8 cellular contexts compared by ENCODE assay signal in the genomic region with DNA sequence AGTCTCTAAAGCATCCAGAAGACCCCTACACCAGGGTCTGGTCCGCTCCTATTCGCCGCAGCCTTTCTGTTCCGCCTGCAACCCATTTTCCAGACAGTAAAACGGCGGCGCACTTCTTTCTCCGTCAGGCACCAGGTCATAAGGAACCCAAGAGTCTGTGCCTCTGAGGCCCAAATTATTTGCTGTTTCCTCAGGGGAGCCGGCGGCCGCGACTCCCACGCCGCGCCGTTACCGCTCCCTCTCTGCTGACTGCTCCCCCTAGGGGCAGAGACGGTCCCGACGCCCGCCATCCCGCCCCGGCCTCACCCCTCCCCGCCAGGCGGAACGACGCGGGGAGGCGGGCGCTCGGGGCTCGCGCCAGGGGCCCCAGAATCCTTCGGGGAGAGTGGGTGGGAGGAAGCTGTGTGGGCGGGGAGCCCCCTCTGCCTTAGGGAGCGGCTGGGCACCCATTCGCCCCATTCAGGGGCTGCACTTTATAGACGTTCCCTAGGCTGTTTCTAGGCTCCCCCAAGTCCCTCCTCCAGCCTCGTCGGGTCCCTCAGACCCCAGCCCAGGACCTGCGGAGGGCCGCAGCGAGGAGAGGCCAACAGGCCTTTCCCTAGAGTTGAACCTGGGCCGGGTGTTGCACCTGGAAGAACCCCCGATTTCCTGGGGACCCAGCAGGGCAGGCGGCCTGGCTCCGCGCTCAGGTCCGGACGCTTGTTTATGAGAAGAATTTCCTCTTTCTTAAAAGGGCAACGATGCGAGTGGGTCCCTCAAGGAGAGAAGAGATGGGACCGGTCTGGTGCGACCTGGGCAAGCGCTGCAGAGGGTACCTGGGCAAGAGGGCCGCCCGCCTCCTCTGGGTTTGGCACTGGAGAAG. TPM values are rescaled to one million over a fixed set of nuclear protein-coding genes. Genes with fewer than 3 reads are reported as not detected.
A peak's percentile ranks its signal among the peaks of the same experiment; 100 is the strongest.
DNase-seq lines count a peak whose midpoint lies in the region; ATAC-seq and TF ChIP-seq lines count a peak whose summit lies in the region.

No MANE protein-coding gene starts in this region.

- peak overlapping the region; percentile 88 for H3K4me3 Mint-ChIP-seq in endodermal cell

- peak overlapping the region; percentile 94 for H3K4me3 ChIP-seq in endodermal cell (ENCODE audit: low read length)

- H3K9me3 ChIP-seq in endodermal cell (ENCODE audit: control insufficient read depth, low read length): no peaks in the 10 kb centered on the region

- peak overlapping the region; percentile 99 for H3K27ac Mint-ChIP-seq in endodermal cell

- peak; percentile 98 for TF ChIP-seq CTCF in endodermal cell (conservative IDR thresholded peaks at IDR 0.05)

- H3K9me3 Mint-ChIP-seq in endodermal cell: no peaks in the 10 kb centered on the region

- peaks cover 23% of the 10 kb centered on the region for H3K27me3 Mint-ChIP-seq in endodermal cell (ENCODE audit: insufficient read depth)

- no peaks in the 10 kb centered on the region for H3K36me3 ChIP-seq in endodermal cell (ENCODE audit: control insufficient read depth, insufficient read depth, low read length)

- peak; percentile 97 for DNase-seq in Caki2 (ENCODE audit: low read depth)
- DNase-seq in HUDEP-2 (lab: John Stamatoyannopoulos, UW; ENCODE audit: unreplicated experiment in 76 of 76): peak in 75 of 76 experiments; percentile 73 to 97 (median 94)
- DNase-seq in NOMO-1 treated with DMSO at 0.1 percent for 48 hours (lab: John Stamatoyannopoulos, UW; ENCODE audit: unreplicated experiment): peak; percentile 94
- peak; percentile 88 for DNase-seq in activated CD8-positive, alpha-beta memory T cell treated with anti-CD3 and anti-CD28 coated beads, Interleukin-2, amount 50 U/mL, for 1 hour (ENCODE audit: extremely low read depth)
- DNase-seq in endodermal cell: peak; percentile 96
- DNase-seq in mesenteric fat pad (ENCODE audit: low spot score): peak; percentile 97
- DNase-seq in stimulated activated CD8-positive, alpha-beta memory T cell treated with anti-CD3 and anti-CD28 coated beads, Interleukin-15, amount 100 ng/mL, for 24 hours (ENCODE audit: low read depth): peak; percentile 82

- H3K4me1 Mint-ChIP-seq in endodermal cell: peaks cover 13% of the 10 kb centered on the region

- H3K36me3 Mint-ChIP-seq in endodermal cell (ENCODE audit: low read depth): no peaks in the 10 kb centered on the region

- H3K27me3 ChIP-seq in endodermal cell (ENCODE audit: control insufficient read depth, insufficient read depth, low read length, poor library complexity, severe bottlenecking): no peaks in the 10 kb centered on the region

- H3K9ac ChIP-seq in endodermal cell (ENCODE audit: extremely low read depth, low read length, poor library complexity, severe bottlenecking): peak overlapping the region; percentile 95

- H3K27ac ChIP-seq in endodermal cell (ENCODE audit: low read depth, low read length): peak overlapping the region; percentile 98

- in situ Hi-C loops in Caki2 (cut with HindIII; ENCODE audit: low pct_unique_long_range_greater_than_20kb, low sequenced_read_pairs): no loop called here

- no peaks in the 10 kb centered on the region for H3K4me1 ChIP-seq in endodermal cell (ENCODE audit: control insufficient read depth, insufficient read depth, low read length)

- ATAC-seq in GM21390 (IDR thresholded peaks at IDR 0.05; ENCODE audit: unreplicated experiment): peak; percentile 42

- WGBS in endodermal cell (ENCODE audit: insufficient coverage in 1 of 2, insufficient read length in 1 of 2), 2 experiments: 0 to 3% methylated on average over 20 to 57 of the region's 57 CpGs

RNA-seq across cellular contexts. Expression of a gene that starts 3.6 kb away (rescaled TPM):
- total RNA-seq in Caki2 (2014; rRNA removed; shearing (Covaris generic); ENCODE audit: low replicate concordance): 53.8 and 73.6 TPM in 2 replicates
- total RNA-seq in endodermal cell (100 to 1,000 TPM in 1 of 2 donors, 10 to 100 TPM in 1; 66.8 to 123 TPM), mesenteric fat pad (123 TPM)
- 44.8 TPM for polyA plus RNA-seq in endodermal cell (2013, experiment 1 of 2)
- polyA plus RNA-seq in endodermal cell (2013, experiment 2 of 2): 37.9 TPM

RNA-seq across cellular contexts. Expression of a gene that starts 14.0 kb away (rescaled TPM):
- total RNA-seq in Caki2 (2014; rRNA removed; shearing (Covaris generic); ENCODE audit: low replicate concordance): 1.4 and 3.0 TPM in 2 replicates
- under 1 TPM in 1 of 2 donors, not detected in 1; 0.09 TPM for total RNA-seq in endodermal cell
- 0.50 TPM for polyA plus RNA-seq in endodermal cell (2013, experiment 1 of 2)
- polyA plus RNA-seq in endodermal cell (2013, experiment 2 of 2): not detected
- 122 TPM for total RNA-seq in mesenteric fat pad

RNA-seq across cellular contexts. Expression of a gene that starts 22.9 kb away (rescaled TPM):
- total RNA-seq in Caki2 (2014; rRNA removed; shearing (Covaris generic); ENCODE audit: low replicate concordance): not detected in 2 replicates
- total RNA-seq in endodermal cell (10 to 100 TPM; 70.2 to 83.1 TPM), mesenteric fat pad (0.55 TPM)
- polyA plus RNA-seq in endodermal cell (2013, experiment 1 of 2): 11.8 TPM
- polyA plus RNA-seq in endodermal cell (2013, experiment 2 of 2): 12.1 TPM

RNA-seq across cellular contexts. Expression of a gene that starts 39.4 kb away (rescaled TPM):
- 0.57 and 3.2 TPM in 2 replicates for total RNA-seq in Caki2 (2014; rRNA removed; shearing (Covaris generic); ENCODE audit: low replicate concordance)
- total RNA-seq in endodermal cell: 1 to 10 TPM in 1 of 2 donors, under 1 TPM in 1; 0.22 to 1.0 TPM
- 0.46 TPM for polyA plus RNA-seq in endodermal cell (2013, experiment 1 of 2)
- 0.46 TPM for polyA plus RNA-seq in endodermal cell (2013, experiment 2 of 2)
- total RNA-seq in mesenteric fat pad: not detected

Comparison
In these comparisons a context has a peak if more than half of its experiments do, and no peak if none do; other contexts are left out.
1. Peak in every context shown above with its lines: DNase-seq, ATAC-seq, H3K4me3 ChIP-seq and H3K27ac ChIP-seq.
2. RNA of a gene that starts 14.0 kb away (total RNA-seq): 122 TPM in mesenteric fat pad (single experiment); 1.4 to 3.0 TPM in Caki2 and 0.09 TPM in endodermal cell; every median in the first group is over 10 times any median in the second.
3. RNA of a gene that starts 22.9 kb away (total RNA-seq): 70.2 to 83.1 TPM in endodermal cell; 0.55 TPM in mesenteric fat pad (single experiment) and not detected in Caki2; every median in the first group is over 10 times any median in the second.